Comparison of ENCODE assay signal across 1 cellular context in the genomic region with DNA sequence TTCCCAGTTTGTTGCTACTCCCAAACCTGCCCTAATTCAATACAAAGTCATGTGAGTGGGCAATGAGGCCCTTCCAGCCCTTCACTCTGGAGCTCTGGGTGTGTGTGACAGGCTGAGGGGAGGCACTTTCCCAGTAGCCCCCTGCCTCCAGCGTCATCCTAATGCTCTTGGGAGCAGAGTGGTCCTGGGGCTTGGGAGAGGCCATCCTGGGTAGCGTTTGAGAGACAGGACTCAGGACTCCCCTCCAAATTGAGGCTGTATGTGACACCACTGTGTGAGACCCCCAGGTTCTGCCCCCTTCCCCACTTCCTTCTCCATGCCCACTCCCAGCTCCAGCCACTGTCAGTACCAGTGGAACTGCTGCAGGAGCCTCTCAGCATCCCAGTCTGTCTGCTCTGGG.
TF ChIP-seq lines count a peak whose summit lies in the region.

No MANE protein-coding gene starts in this region.

TF ChIP-seq in K562, 482 proteins besides CTCF, POLR2A, EP300 and RAD21:
- TF ChIP-seq, protein P1, sequence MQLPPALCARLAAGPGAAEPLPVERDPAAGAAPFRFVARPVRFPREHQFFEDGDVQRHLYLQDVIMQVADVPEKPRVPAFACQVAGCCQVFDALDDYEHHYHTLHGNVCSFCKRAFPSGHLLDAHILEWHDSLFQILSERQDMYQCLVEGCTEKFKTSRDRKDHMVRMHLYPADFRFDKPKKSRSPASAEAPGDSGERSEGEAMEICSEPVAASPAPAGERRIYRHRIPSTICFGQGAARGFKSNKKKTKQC (CRISPR knock-in tag; IDR thresholded peaks at IDR 0.05): 0 out of 2 replicates have a peak, but pooled peaks have one; percentile 9
- TF ChIP-seq GABPB2 (CRISPR knock-in tag; conservative IDR thresholded peaks at IDR 0.05): no peak
